In the genomic region with DNA sequence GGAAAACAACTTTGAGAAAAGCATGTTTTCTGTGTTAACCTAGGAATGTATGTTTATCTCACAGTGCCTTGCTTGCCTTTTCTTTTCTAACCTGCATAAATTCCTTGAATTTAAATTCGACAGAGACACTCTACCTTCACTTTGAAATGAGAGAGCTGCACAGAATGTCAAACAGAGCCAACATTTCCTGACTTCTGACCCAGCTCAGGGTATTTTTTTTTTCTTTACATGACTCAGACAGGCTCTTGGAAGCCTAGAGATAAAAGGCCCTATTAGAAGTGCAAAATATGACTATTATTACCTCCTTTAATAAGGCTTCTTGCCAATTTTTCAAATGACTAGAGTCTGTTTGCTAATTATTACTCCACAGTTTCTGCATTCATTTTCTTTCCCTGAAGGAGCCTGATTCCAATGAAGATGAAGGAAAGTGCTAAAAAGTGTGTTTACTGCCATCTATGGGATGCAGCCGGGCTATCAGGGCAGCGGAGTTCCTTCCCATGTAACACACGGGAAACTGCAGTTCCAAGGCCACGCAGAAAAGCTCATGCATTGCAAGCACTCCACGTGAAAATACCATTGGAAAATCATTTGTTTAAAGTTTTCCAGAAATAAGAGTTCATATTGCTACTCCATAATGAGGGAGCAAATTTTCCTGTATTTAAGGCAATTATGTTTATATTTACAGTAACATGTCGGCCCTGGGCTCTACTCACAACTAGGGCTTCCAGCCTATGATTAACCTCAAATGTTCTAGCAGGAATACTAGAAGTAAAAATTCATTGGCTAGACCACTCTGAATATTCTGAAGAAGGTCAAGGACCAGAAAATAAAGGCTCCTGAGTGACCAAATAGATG, we compare ENCODE assay signal across 9 cellular contexts.
DNase-seq lines count a peak whose midpoint lies in the region; ATAC-seq and TF ChIP-seq lines count a peak whose summit lies in the region.
"Had no signal": no experiment of that assay in that cellular context is flagged by ENCODE, and none has a peak within 500 bp of the region (broad histone marks: within the 10 kb centered on the region; RNA-seq: fewer than 3 reads in every experiment).

No MANE protein-coding gene starts in this region.

- CTCF ChIA-PET in AG04450 (lab: Charles Lee), result interaction anchor here (0.6 to 2.5 kb wide), 7 partner anchors 11 to 864 kb away, joined by 3 to 14 read pairs (median 5); no protein-coding TSS in a partner anchor
- CTCF ChIA-PET in naive thymus-derived CD4-positive, alpha-beta T cell (lab: Charles Lee), result no interaction called here

- H3K27ac Mint-ChIP-seq in naive thymus-derived CD4-positive, alpha-beta T cell, result no peak overlapping the region
- H3K27ac Mint-ChIP-seq: dendritic cell treated with granulocyte-macrophage colony-stimulating factor and Interleukin-4, amounts not matched to agents 40 ng/mL and 50 ng/mL, for 4 days had no signal

- H3F3A ChIP-seq in smooth muscle cell (ENCODE audit: low read depth), result no peaks in the 10 kb centered on the region

- no peak overlapping the region for H3K9ac ChIP-seq in adipocyte (ENCODE audit: low read length)
- no peak overlapping the region for H3K9ac ChIP-seq in smooth muscle cell (ENCODE audit: low read depth)

- H3K9me3 ChIP-seq in AG04450 (ENCODE audit: control insufficient read depth, insufficient read depth, low read length) (no peaks in the 10 kb centered on the region), adipocyte (ENCODE audit: control insufficient read depth, low read length) (no peaks in the 10 kb centered on the region), smooth muscle cell (replicated peaks; ENCODE audit: low read depth) (no peaks in the 10 kb centered on the region)
- H3K9me3 ChIP-seq in naive thymus-derived CD4-positive, alpha-beta T cell (ENCODE audit: control insufficient read depth in 2 of 3, low read length in 3 of 3), result no peaks in the 10 kb centered on the region

- WGBS in smooth muscle cell (ENCODE audit: low lambda C conversion rate), result 26% methylated on average over 7 of the region's 7 CpGs

- H3K4me3 Mint-ChIP-seq in naive thymus-derived CD4-positive, alpha-beta T cell, result no peak overlapping the region
- H3K4me3 Mint-ChIP-seq: dendritic cell treated with granulocyte-macrophage colony-stimulating factor and Interleukin-4, amounts not matched to agents 40 ng/mL and 50 ng/mL, for 4 days had no signal

- H3K27me3 ChIP-seq in AG04450 (ENCODE audit: control insufficient read depth, insufficient read depth, low read length) (no peaks in the 10 kb centered on the region), adipocyte (replicated peaks; ENCODE audit: control insufficient read depth, insufficient read depth, low read length) (no peaks in the 10 kb centered on the region), smooth muscle cell (ENCODE audit: low read depth) (no peaks in the 10 kb centered on the region)
- no peaks in the 10 kb centered on the region for H3K27me3 ChIP-seq in naive thymus-derived CD4-positive, alpha-beta T cell (ENCODE audit: control insufficient read depth in 2 of 2, insufficient read depth in 2 of 2, low read length in 2 of 2)

- no peaks in the 10 kb centered on the region for H3K36me3 ChIP-seq in adipocyte (ENCODE audit: control insufficient read depth, insufficient read depth, low read length, severe bottlenecking)
- no peaks in the 10 kb centered on the region for H3K36me3 ChIP-seq in smooth muscle cell (ENCODE audit: low read depth)
- H3K36me3 ChIP-seq in naive thymus-derived CD4-positive, alpha-beta T cell (ENCODE audit: control insufficient read depth in 2 of 3, insufficient read depth in 3 of 3, low read length in 3 of 3), result no peaks in the 10 kb centered on the region

- H3K4me2 ChIP-seq in smooth muscle cell, result peak overlapping the region; percentile 20

- H3K4me1 ChIP-seq in adipocyte (ENCODE audit: control insufficient read depth, insufficient read depth, low read length) (peaks cover 9% of the 10 kb centered on the region), smooth muscle cell (ENCODE audit: low read depth) (peaks cover 2% of the 10 kb centered on the region)
- H3K4me1 ChIP-seq in naive thymus-derived CD4-positive, alpha-beta T cell (ENCODE audit: control insufficient read depth in 2 of 2, insufficient read depth in 2 of 2, low read length in 2 of 2), result no peaks in the 10 kb centered on the region

- intact Hi-C loops in naive thymus-derived CD4-positive, alpha-beta T cell (cut with micrococcal nuclease), result no loop called here

- no peaks in the 10 kb centered on the region for H3K79me2 ChIP-seq in smooth muscle cell (ENCODE audit: low read depth)

- POLR2A ChIA-PET in AG04450 (lab: Yijun Ruan, JAX), result no interaction called here
- POLR2A ChIA-PET in naive thymus-derived CD4-positive, alpha-beta T cell (lab: Charles Lee), result no interaction called here

- TF ChIP-seq CTCF in AG04450 (IDR thresholded peaks at IDR 0.05; ENCODE audit: low read depth, low read length), result peak; percentile 75
- peak; percentile 66 for TF ChIP-seq CTCF in HFF-Myc (IDR thresholded peaks at IDR 0.05; ENCODE audit: low read depth, low read length, missing control alignments)
- peak; percentile 54 for TF ChIP-seq CTCF in smooth muscle cell (IDR thresholded peaks at IDR 0.05; ENCODE audit: borderline replicate concordance, insufficient read depth, poor library complexity, severe bottlenecking)

- H4K20me1 ChIP-seq in smooth muscle cell (ENCODE audit: low read depth), result no peaks in the 10 kb centered on the region

- peaks cover 4 to 29% (median 9%) of the 10 kb centered on the region in 5 donors for H3K27me3 Mint-ChIP-seq in naive thymus-derived CD4-positive, alpha-beta T cell

- H3K4me3 ChIP-seq in AG04450 (ENCODE audit: low read depth, low read length), result no peak overlapping the region
- H3K4me3 ChIP-seq in HFF-Myc (replicated peaks; ENCODE audit: low read depth, low read length), result no peak overlapping the region
- H3K4me3 ChIP-seq in adipocyte (ENCODE audit: low read length), result no peak overlapping the region
- H3K4me3 ChIP-seq in smooth muscle cell, result no peak overlapping the region
- H3K4me3 ChIP-seq in naive thymus-derived CD4-positive, alpha-beta T cell (ENCODE audit: low read length), result no peak overlapping the region

- peaks cover 0 to 16% (median 3%) of the 10 kb centered on the region in 11 donors for H3K9me3 Mint-ChIP-seq in naive thymus-derived CD4-positive, alpha-beta T cell
- H3K9me3 Mint-ChIP-seq: dendritic cell treated with granulocyte-macrophage colony-stimulating factor and Interleukin-4, amounts not matched to agents 40 ng/mL and 50 ng/mL, for 4 days had no signal

- no peak for ATAC-seq in naive thymus-derived CD4-positive, alpha-beta T cell

- H3K4me1 Mint-ChIP-seq in naive thymus-derived CD4-positive, alpha-beta T cell, result peaks cover 0 to 1% (median 0%) of the 10 kb centered on the region in 7 donors

- peaks cover 0 to 4% (median 0%) of the 10 kb centered on the region in 5 donors for H3K36me3 Mint-ChIP-seq in naive thymus-derived CD4-positive, alpha-beta T cell

- DNase-seq in AG04450 (ENCODE audit: low read depth, low spot score), result peak; percentile 11
- DNase-seq in HFF-Myc (ENCODE audit: extremely low read depth, low read depth), result no peak
- DNase-seq in adipocyte (ENCODE audit: low read depth), result peak; percentile 83
- peak; percentile 33 to 92 for DNase-seq in hippocampal formation (lab: John Stamatoyannopoulos, UW)
- no peak for DNase-seq in smooth muscle cell (lab: John Stamatoyannopoulos, UW; ENCODE audit: unreplicated experiment)
- no peak for DNase-seq in NCI-H1930 (lab: John Stamatoyannopoulos, UW)
- no peak for DNase-seq in NOMO-1 treated with DMSO at 0.1 percent for 48 hours (lab: John Stamatoyannopoulos, UW; ENCODE audit: unreplicated experiment)
- DNase-seq in naive thymus-derived CD4-positive, alpha-beta T cell, result no peak

- H3K27ac ChIP-seq in AG04450 (ENCODE audit: low read depth, low read length), result no peak overlapping the region
- H3K27ac ChIP-seq in smooth muscle cell (ENCODE audit: low read depth), result no peak overlapping the region
- no peak overlapping the region for H3K27ac ChIP-seq in naive thymus-derived CD4-positive, alpha-beta T cell (ENCODE audit: low read depth, low read length)

- no peak overlapping the region for H2AFZ ChIP-seq in smooth muscle cell (ENCODE audit: low read depth)

Comparison
In these comparisons a context has a peak if more than half of its experiments do, and no peak if none do; other contexts are left out.
1. DNase-seq: peak in AG04450 (single experiment), adipocyte (single experiment) and hippocampal formation (2 of 2); none in HFF-Myc (single experiment), smooth muscle cell (single experiment), NCI-H1930 (0 of 2), NOMO-1 treated with DMSO at 0.1 percent for 48 hours (single experiment) and naive thymus-derived CD4-positive, alpha-beta T cell (0 of 9).
2. Peak in every context shown above with its lines, with median percentiles within 50 percentile points of each other: CTCF ChIP-seq.